In genomic region chr17:7685533-7686220, GRCh38 we compare ENCODE assay signal across 1 cellular context.
A peak's percentile ranks its signal among the peaks of the same experiment; 100 is the strongest.
TF ChIP-seq lines count a peak whose summit lies in the region.

No MANE protein-coding gene starts in this region.

TF ChIP-seq in HepG2, 621 proteins besides CTCF, POLR2A, EP300 and RAD21 (continued from another document):
- TF ChIP-seq HMGXB4 (CRISPR knock-in tag; IDR thresholded peaks at IDR 0.05; ENCODE audit: borderline replicate concordance in 1 of 2, low read depth in 1 of 2) (peak in 1 of 2 experiments; percentile 17; a peak in 2 of 4 replicates), ZNF598 (CRISPR knock-in tag; IDR thresholded peaks at IDR 0.05; ENCODE audit: borderline replicate concordance) (no peak), THRA (CRISPR knock-in tag; IDR thresholded peaks at IDR 0.05; ENCODE audit: borderline replicate concordance) (0 out of 2 replicates have a peak, but pooled peaks have one; percentile 7), ZNF839 (CRISPR knock-in tag; IDR thresholded peaks at IDR 0.05; ENCODE audit: borderline replicate concordance) (no peak), TFDP2 (CRISPR knock-in tag; IDR thresholded peaks at IDR 0.05) (peak; percentile 34; the same call in 1 of the 2 replicates), DZIP1 (CRISPR knock-in tag; IDR thresholded peaks at IDR 0.05) (no peak), FIP1L1 (IDR thresholded peaks at IDR 0.05; ENCODE audit: borderline replicate concordance, insufficient read depth, low read depth, low read length) (no peak), TAF1 (CRISPR knock-in tag; IDR thresholded peaks at IDR 0.05) (peak; percentile 19), ELF1 (CRISPR knock-in tag; IDR thresholded peaks at IDR 0.05) (peak; percentile 85), ZNF275 (CRISPR knock-in tag; IDR thresholded peaks at IDR 0.05; ENCODE audit: borderline replicate concordance) (no peak), IRX3 (CRISPR knock-in tag; IDR thresholded peaks at IDR 0.05; ENCODE audit: borderline replicate concordance, low read depth) (no peak), DNMT3B (CRISPR knock-in tag; conservative IDR thresholded peaks at IDR 0.05) (no peak), ZNF687 (CRISPR knock-in tag; IDR thresholded peaks at IDR 0.05) (peak; percentile 71; the same call in 1 of the 2 replicates), SP1 (IDR thresholded peaks at IDR 0.05) (no peak), SP1 (CRISPR knock-in tag; IDR thresholded peaks at IDR 0.05) (peak; percentile 97), AKNA (CRISPR knock-in tag; IDR thresholded peaks at IDR 0.05; ENCODE audit: borderline replicate concordance) (no peak), MED8 (CRISPR knock-in tag; IDR thresholded peaks at IDR 0.05; ENCODE audit: insufficient replicate concordance) (no peak), MXD4 (CRISPR knock-in tag; IDR thresholded peaks at IDR 0.05) (0 out of 2 replicates have a peak, but pooled peaks have one; percentile 40), ZNF558 (CRISPR knock-in tag; IDR thresholded peaks at IDR 0.05; ENCODE audit: borderline replicate concordance) (no peak), GTF2F1 (IDR thresholded peaks at IDR 0.05; ENCODE audit: low read length) (no peak), NR1H2 (CRISPR knock-in tag; IDR thresholded peaks at IDR 0.05; ENCODE audit: borderline replicate concordance, low read depth) (no peak), ZNF253 (CRISPR knock-in tag; IDR thresholded peaks at IDR 0.05; ENCODE audit: borderline replicate concordance) (no peak), TBL1XR1 (IDR thresholded peaks at IDR 0.05; ENCODE audit: borderline replicate concordance, low read length, partially characterized antibody) (peak; percentile 27), CEBPG (CRISPR knock-in tag; IDR thresholded peaks at IDR 0.05) (peak; percentile 6; the same call in 1 of the 2 replicates), THAP11 (CRISPR knock-in tag; IDR thresholded peaks at IDR 0.05) (peak; percentile 83; the same call in 1 of the 2 replicates), CCDC6 (CRISPR knock-in tag; IDR thresholded peaks at IDR 0.05) (no peak), ZKSCAN8 (CRISPR knock-in tag; IDR thresholded peaks at IDR 0.05; ENCODE audit: borderline replicate concordance) (0 out of 2 replicates have a peak, but pooled peaks have one; percentile 3), ZNF576 (CRISPR knock-in tag; IDR thresholded peaks at IDR 0.05) (no peak), ZSCAN21 (CRISPR knock-in tag; IDR thresholded peaks at IDR 0.05; ENCODE audit: borderline replicate concordance) (peak; percentile 31; the same call in 1 of the 2 replicates), EHMT2 (IDR thresholded peaks at IDR 0.05; ENCODE audit: borderline replicate concordance, low read depth, low read length) (no peak), REPIN1 (CRISPR knock-in tag; IDR thresholded peaks at IDR 0.05; ENCODE audit: borderline replicate concordance, low read depth) (no peak)
- TF ChIP-seq, protein P1, sequence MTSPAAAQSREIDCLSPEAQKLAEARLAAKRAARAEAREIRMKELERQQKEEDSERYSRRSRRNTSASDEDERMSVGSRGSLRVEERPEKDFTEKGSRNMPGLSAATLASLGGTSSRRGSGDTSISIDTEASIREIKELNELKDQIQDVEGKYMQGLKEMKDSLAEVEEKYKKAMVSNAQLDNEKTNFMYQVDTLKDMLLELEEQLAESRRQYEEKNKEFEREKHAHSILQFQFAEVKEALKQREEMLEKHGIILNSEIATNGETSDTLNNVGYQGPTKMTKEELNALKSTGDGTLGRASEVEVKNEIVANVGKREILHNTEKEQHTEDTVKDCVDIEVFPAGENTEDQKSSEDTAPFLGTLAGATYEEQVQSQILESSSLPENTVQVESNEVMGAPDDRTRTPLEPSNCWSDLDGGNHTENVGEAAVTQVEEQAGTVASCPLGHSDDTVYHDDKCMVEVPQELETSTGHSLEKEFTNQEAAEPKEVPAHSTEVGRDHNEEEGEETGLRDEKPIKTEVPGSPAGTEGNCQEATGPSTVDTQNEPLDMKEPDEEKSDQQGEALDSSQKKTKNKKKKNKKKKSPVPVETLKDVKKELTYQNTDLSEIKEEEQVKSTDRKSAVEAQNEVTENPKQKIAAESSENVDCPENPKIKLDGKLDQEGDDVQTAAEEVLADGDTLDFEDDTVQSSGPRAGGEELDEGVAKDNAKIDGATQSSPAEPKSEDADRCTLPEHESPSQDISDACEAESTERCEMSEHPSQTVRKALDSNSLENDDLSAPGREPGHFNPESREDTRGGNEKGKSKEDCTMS (CRISPR knock-in tag; conservative IDR thresholded peaks at IDR 0.05): no peak
